In the genomic region with DNA sequence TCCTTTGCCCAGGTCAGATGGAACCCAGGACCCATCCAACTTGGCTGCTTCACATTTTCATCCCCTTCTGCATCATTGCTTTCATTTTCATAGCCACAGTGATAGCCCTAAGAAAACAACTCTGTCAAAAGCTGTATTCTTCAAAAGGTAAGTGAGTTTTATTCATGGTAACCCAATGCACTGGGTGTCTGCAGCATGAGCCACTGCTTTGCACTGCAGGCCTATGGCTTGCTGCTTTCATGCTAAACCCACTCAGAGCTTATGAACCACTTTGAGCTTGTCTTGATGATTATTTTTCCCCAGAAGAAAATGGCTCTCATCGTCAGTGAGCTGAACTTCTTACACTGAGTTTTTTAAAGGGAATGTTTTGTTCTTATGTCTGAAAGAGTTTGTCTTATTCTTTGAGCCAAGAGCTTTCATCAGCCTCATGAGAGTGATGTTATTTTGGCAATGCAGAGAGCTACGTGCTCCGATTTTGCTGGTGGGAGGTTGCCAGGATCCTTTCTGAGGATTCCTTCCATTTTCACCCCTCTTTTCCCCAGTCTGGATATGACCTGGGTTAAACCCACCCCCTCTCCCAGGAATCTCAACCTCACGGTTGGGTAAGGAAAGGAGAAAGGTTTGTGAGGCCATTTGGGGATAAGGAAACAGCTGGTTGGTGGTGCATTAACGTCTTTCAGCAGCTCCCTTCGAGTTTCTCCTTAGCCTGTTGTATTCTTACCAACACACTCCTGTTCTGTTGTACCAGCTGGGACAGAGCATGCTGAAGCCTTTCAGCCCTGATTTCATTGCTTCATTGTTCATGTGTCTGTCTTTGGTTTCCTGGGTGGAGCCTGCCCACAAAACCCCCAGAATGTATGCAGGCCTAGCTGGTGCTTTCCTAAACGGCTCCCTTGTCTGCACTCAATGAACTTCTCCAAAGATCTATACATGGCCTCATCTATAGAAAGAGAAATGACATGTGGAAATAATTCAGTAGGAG, we compare ENCODE assay signal across 1 cellular context.
TF ChIP-seq lines count a peak whose summit lies in the region.

No MANE protein-coding gene starts in this region.

TF ChIP-seq in WTC11, 78 proteins besides CTCF, POLR2A, EP300 and RAD21 (continued from another document):
- TF ChIP-seq, protein P1, sequence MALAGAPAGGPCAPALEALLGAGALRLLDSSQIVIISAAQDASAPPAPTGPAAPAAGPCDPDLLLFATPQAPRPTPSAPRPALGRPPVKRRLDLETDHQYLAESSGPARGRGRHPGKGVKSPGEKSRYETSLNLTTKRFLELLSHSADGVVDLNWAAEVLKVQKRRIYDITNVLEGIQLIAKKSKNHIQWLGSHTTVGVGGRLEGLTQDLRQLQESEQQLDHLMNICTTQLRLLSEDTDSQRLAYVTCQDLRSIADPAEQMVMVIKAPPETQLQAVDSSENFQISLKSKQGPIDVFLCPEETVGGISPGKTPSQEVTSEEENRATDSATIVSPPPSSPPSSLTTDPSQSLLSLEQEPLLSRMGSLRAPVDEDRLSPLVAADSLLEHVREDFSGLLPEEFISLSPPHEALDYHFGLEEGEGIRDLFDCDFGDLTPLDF (CRISPR knock-in tag; IDR thresholded peaks at IDR 0.05), result no peak
- TF ChIP-seq ZNF219 (CRISPR knock-in tag; IDR thresholded peaks at IDR 0.05; ENCODE audit: borderline replicate concordance), result no peak
